31 cellular contexts compared by ENCODE assay signal in the genomic region with DNA sequence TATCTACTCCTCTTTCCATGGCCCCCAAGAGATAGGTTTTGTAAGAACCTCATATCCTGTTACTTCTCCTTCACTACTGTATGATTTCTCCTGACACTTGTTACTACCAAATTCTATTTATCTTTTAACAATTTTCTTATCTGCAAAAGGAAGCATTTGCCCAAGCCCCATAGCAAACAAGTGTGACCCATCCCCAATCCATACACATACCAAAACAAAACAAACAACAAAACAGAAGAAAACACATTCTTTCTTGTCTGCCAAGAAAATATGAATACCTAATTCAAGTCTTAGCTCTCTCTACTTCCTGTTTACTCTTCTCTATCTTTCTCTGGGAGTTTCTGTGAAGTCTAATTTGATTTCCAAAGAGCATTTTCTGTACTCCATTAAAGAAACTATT. TPM values are rescaled to one million over a fixed set of nuclear protein-coding genes. Genes with fewer than 3 reads are reported as not detected.
DNase-seq lines count a peak whose midpoint lies in the region; ATAC-seq, FAIRE-seq and TF ChIP-seq lines count a peak whose summit lies in the region.
"Had no signal": no experiment of that assay in that cellular context is flagged by ENCODE, and none has a peak within 500 bp of the region (broad histone marks: within the 10 kb centered on the region; RNA-seq: fewer than 3 reads in every experiment).

No MANE protein-coding gene starts in this region.

- dilution Hi-C loops in keratinocyte (cut with MboI; ENCODE audit: extremely low pct_ligation_motif_present, low sequenced_read_pairs) = no loop called here

- H3K9me1 ChIP-seq in K562 (ENCODE audit: control insufficient read depth, insufficient read depth, low read length) (no peaks in the 10 kb centered on the region), keratinocyte (ENCODE audit: control insufficient read depth, extremely low read depth, insufficient read depth, low read length) (no peaks in the 10 kb centered on the region)

- DNase-seq in A673 (ENCODE audit: low spot score) (no peak), GM23338 (ENCODE audit: low spot score) (no peak), K562 (ENCODE audit: extremely low read depth in 1 of 4, low spot score in 3 of 4) (no peak), keratinocyte (ENCODE audit: low read depth, low spot score) (no peak), glutamatergic neuron (no peak), left ventricle myocardium inferior (no peak), nucleus accumbens (lab: John Stamatoyannopoulos, UW) (no peak)
- DNase-seq in activated CD8-positive, alpha-beta T cell treated with anti-CD3 and anti-CD28 coated beads for 36 hours = no peak
- DNase-seq: C1 segment of cervical spinal cord; CD8-positive, alpha-beta T cell; DMS153; HCEC 1CT; Karpas-422; NCI-H1092 treated with DMSO at 0.1 percent for 48 hours; NCI-H1436; NCI-H187; NCI-H2081 treated with DMSO at 0.1 percent for 48 hours; NCI-H2171; NCI-H226; NCI-H510A; NCI-H69; PC-9; T-cell had no signal

- H4K20me1 ChIP-seq in GM23338 (replicated peaks; ENCODE audit: insufficient read depth) (no peaks in the 10 kb centered on the region), K562 (replicated peaks; ENCODE audit: control insufficient read depth, insufficient read depth, low read length) (no peaks in the 10 kb centered on the region), keratinocyte (ENCODE audit: control insufficient read depth, extremely low read depth, insufficient read depth, low read length) (no peaks in the 10 kb centered on the region)

- no peaks in the 10 kb centered on the region for H3K9me3 Mint-ChIP-seq in GM23338
- H3K9me3 Mint-ChIP-seq in glutamatergic neuron (ENCODE audit: unreplicated experiment) = no peaks in the 10 kb centered on the region
- no peaks in the 10 kb centered on the region for H3K9me3 Mint-ChIP-seq in activated CD8-positive, alpha-beta T cell treated with anti-CD3 and anti-CD28 coated beads for 36 hours
- H3K9me3 Mint-ChIP-seq: CD8-positive, alpha-beta T cell; T-cell had no signal

- H3K4me3 Mint-ChIP-seq in GM23338 = no peak overlapping the region
- no peak overlapping the region for H3K4me3 Mint-ChIP-seq in glutamatergic neuron (ENCODE audit: unreplicated experiment)
- no peak overlapping the region for H3K4me3 Mint-ChIP-seq in activated CD8-positive, alpha-beta T cell treated with anti-CD3 and anti-CD28 coated beads for 36 hours
- H3K4me3 Mint-ChIP-seq: CD8-positive, alpha-beta T cell; T-cell had no signal

- H3K79me2 ChIP-seq in GM23338 (replicated peaks; ENCODE audit: insufficient read depth) (no peaks in the 10 kb centered on the region), K562 (ENCODE audit: control insufficient read depth, insufficient read depth, low read length) (no peaks in the 10 kb centered on the region), keratinocyte (ENCODE audit: control insufficient read depth, insufficient read depth, low read length) (no peaks in the 10 kb centered on the region)

- H3K4me1 ChIP-seq in A673 (ENCODE audit: insufficient read depth, low read length, poor library complexity, severe bottlenecking) (peaks cover 23% of the 10 kb centered on the region), GM23338 (ENCODE audit: insufficient read depth) (peaks cover 5% of the 10 kb centered on the region), K562 (replicated peaks in 1 of 2; ENCODE audit: control insufficient read depth in 2 of 2, insufficient read depth in 2 of 2, low read length in 2 of 2) (peaks cover 0 to 9% of the 10 kb centered on the region in 2 experiments; a peak in 1 of 5 replicates), keratinocyte (ENCODE audit: control insufficient read depth, extremely low read depth, insufficient read depth, low read length) (peaks cover 3% of the 10 kb centered on the region), left ventricle myocardium inferior (peaks cover 35% of the 10 kb centered on the region)

- POLR2A ChIA-PET in A673 (lab: Charles Lee; ENCODE audit: low non-redundant PET) (no interaction called here), K562 (lab: Yijun Ruan, JAX) (no interaction called here)
- POLR2A ChIA-PET in activated CD8-positive, alpha-beta T cell treated with anti-CD3 and anti-CD28 coated beads for 36 hours (lab: Charles Lee) = no interaction called here

- H3K36me3 ChIP-seq in A673 (ENCODE audit: insufficient read depth, low read length, poor library complexity, severe bottlenecking) (no peaks in the 10 kb centered on the region), GM23338 (ENCODE audit: insufficient read depth) (no peaks in the 10 kb centered on the region), K562 (ENCODE audit: control insufficient read depth, insufficient read depth, low read length) (no peaks in the 10 kb centered on the region), keratinocyte (ENCODE audit: control insufficient read depth in 2 of 2, extremely low read depth in 1 of 2, insufficient read depth in 2 of 2, low read length in 2 of 2) (no peaks in the 10 kb centered on the region), left ventricle myocardium inferior (no peaks in the 10 kb centered on the region)
- H3K36me3 ChIP-seq: SJSA1 had no signal

- H3K4me1 Mint-ChIP-seq in GM23338 (peaks cover 4% of the 10 kb centered on the region; the same call in 2 of the 3 replicates), glutamatergic neuron (ENCODE audit: low read depth, unreplicated experiment) (no peaks in the 10 kb centered on the region)
- no peaks in the 10 kb centered on the region for H3K4me1 Mint-ChIP-seq in activated CD8-positive, alpha-beta T cell treated with anti-CD3 and anti-CD28 coated beads for 36 hours (ENCODE audit: low read depth)
- H3K4me1 Mint-ChIP-seq: T-cell had no signal

- H3K4me2 ChIP-seq in GM23338 (no peak overlapping the region), K562 (ENCODE audit: insufficient read depth, low read length) (no peak overlapping the region), keratinocyte (ENCODE audit: control insufficient read depth, extremely low read depth, insufficient read depth, low read depth, low read length) (no peak overlapping the region)
- H3K4me2 ChIP-seq: PC-9 had no signal

- H2AFZ ChIP-seq in GM23338 (peak overlapping the region; percentile 81; the same call in 1 of the 2 replicates), K562 (ENCODE audit: low read depth, low read length) (peak overlapping the region; percentile 26), keratinocyte (ENCODE audit: control insufficient read depth, low read length) (peak overlapping the region; percentile 39)

- no peaks in the 10 kb centered on the region for H3F3A ChIP-seq in GM23338 (replicated peaks; ENCODE audit: low read depth)

- H3K4me3 ChIP-seq in A673 (ENCODE audit: low read depth, low read length, poor library complexity, severe bottlenecking) = no peak overlapping the region
- H3K4me3 ChIP-seq in GM23338 = no peak overlapping the region
- no peak overlapping the region for H3K4me3 ChIP-seq in K562
- no peak overlapping the region for H3K4me3 ChIP-seq in keratinocyte (ENCODE audit: control insufficient read depth in 2 of 3, extremely low read depth in 1 of 3, insufficient read depth in 2 of 3, low read depth in 1 of 3, low read length in 3 of 3)
- H3K4me3 ChIP-seq in left ventricle myocardium inferior = no peak overlapping the region
- H3K4me3 ChIP-seq: PC-9, SJSA1 had no signal

- BruUV-seq in A673 (replicated peaks; lab: Mats Ljungman, UMichigan) = no TSS peak
- no TSS peak for BruUV-seq in K562 (replicated peaks; lab: Mats Ljungman, UMichigan)

- FAIRE-seq in K562 (lab: Jason Lieb, UNC) (peak; percentile 29), keratinocyte (lab: Jason Lieb, UNC) (no peak)
- FAIRE-seq: A204.1, GM18507, H1 had no signal

- H3K36me3 Mint-ChIP-seq in GM23338 (ENCODE audit: low read depth) (no peaks in the 10 kb centered on the region), glutamatergic neuron (ENCODE audit: unreplicated experiment) (no peaks in the 10 kb centered on the region)
- H3K36me3 Mint-ChIP-seq in activated CD8-positive, alpha-beta T cell treated with anti-CD3 and anti-CD28 coated beads for 36 hours (ENCODE audit: low read depth) = no peaks in the 10 kb centered on the region
- H3K36me3 Mint-ChIP-seq: CD8-positive, alpha-beta T cell; T-cell had no signal

- H3K27ac Mint-ChIP-seq in GM23338 (no peak overlapping the region; the same call in 1 of the 2 replicates), glutamatergic neuron (ENCODE audit: unreplicated experiment) (no peak overlapping the region)
- H3K27ac Mint-ChIP-seq in activated CD8-positive, alpha-beta T cell treated with anti-CD3 and anti-CD28 coated beads for 36 hours = no peak overlapping the region
- H3K27ac Mint-ChIP-seq: CD8-positive, alpha-beta T cell; T-cell had no signal

- in situ Hi-C loops in K562 (cut with MboI) = no loop called here

- H3K9me3 ChIP-seq in A673 (ENCODE audit: low read depth, low read length, poor library complexity, severe bottlenecking) (no peaks in the 10 kb centered on the region), K562 (replicated peaks; ENCODE audit: control insufficient read depth, insufficient read depth, low read depth, low read length) (no peaks in the 10 kb centered on the region), keratinocyte (ENCODE audit: control insufficient read depth, low read depth, low read length) (no peaks in the 10 kb centered on the region), left ventricle myocardium inferior (replicated peaks) (no peaks in the 10 kb centered on the region)
- H3K9me3 ChIP-seq: SJSA1 had no signal

- peak overlapping the region; percentile 4 for H3K27ac ChIP-seq in A673 (ENCODE audit: low read depth, low read length, poor library complexity, severe bottlenecking)
- H3K27ac ChIP-seq in GM23338 (ENCODE audit: low read depth) = no peak overlapping the region
- H3K27ac ChIP-seq in K562 (ENCODE audit: extremely low read depth, low read depth, low read length) = no peak overlapping the region
- H3K27ac ChIP-seq in keratinocyte (ENCODE audit: control insufficient read depth, insufficient read depth, low read length) = no peak overlapping the region
- H3K27ac ChIP-seq in left ventricle myocardium inferior (replicated peaks) = no peak overlapping the region
- H3K27ac ChIP-seq: HL-60, PC-9, SJSA1 had no signal

- no peaks in the 10 kb centered on the region for H3K9me2 ChIP-seq in GM23338 (ENCODE audit: insufficient read depth)

- H3K27me3 Mint-ChIP-seq in GM23338 (ENCODE audit: insufficient read depth, low read depth, poor library complexity) = no peaks in the 10 kb centered on the region
- no peaks in the 10 kb centered on the region for H3K27me3 Mint-ChIP-seq in glutamatergic neuron (ENCODE audit: unreplicated experiment)
- H3K27me3 Mint-ChIP-seq in activated CD8-positive, alpha-beta T cell treated with anti-CD3 and anti-CD28 coated beads for 36 hours = peaks cover 2% of the 10 kb centered on the region

- H3K27me3 ChIP-seq in A673 (replicated peaks; ENCODE audit: insufficient read depth, low read depth, low read length, poor library complexity) = no peaks in the 10 kb centered on the region
- no peaks in the 10 kb centered on the region for H3K27me3 ChIP-seq in GM23338 (ENCODE audit: insufficient read depth)
- H3K27me3 ChIP-seq in K562 (ENCODE audit: control insufficient read depth in 2 of 2, insufficient read depth in 2 of 2, low read length in 2 of 2) = no peaks in the 10 kb centered on the region
- no peaks in the 10 kb centered on the region for H3K27me3 ChIP-seq in keratinocyte (ENCODE audit: control insufficient read depth, extremely low read depth, insufficient read depth, low read length)
- H3K27me3 ChIP-seq in left ventricle myocardium inferior (ENCODE audit: low read depth) = no peaks in the 10 kb centered on the region
- H3K27me3 ChIP-seq: SJSA1 had no signal

- CTCF ChIA-PET in A673 (lab: Charles Lee) (no interaction called here), K562 (lab: Yijun Ruan, JAX; ENCODE audit: low intra/inter-chr PET ratio) (interaction anchor here (0.6 kb wide), 1 partner anchor 41 kb away, joined by 3 read pairs; a partner anchor contains a TSS)
- CTCF ChIA-PET in activated CD8-positive, alpha-beta T cell treated with anti-CD3 and anti-CD28 coated beads for 36 hours (lab: Charles Lee) = no interaction called here

- H3K9ac ChIP-seq in K562 (ENCODE audit: insufficient read depth in 1 of 2, low read depth in 2 of 2, low read length in 2 of 2) (no peak overlapping the region), keratinocyte (ENCODE audit: control insufficient read depth, extremely low read depth, insufficient read depth, low read length) (no peak overlapping the region)

- no peak for TF ChIP-seq POLR2A in K562 (conservative IDR thresholded peaks at IDR 0.05)

- intact Hi-C loops in A673 (cut with micrococcal nuclease; ENCODE audit: unreplicated experiment) (loop anchor here (10.0 kb wide), 1 partner anchor 210 kb away; no protein-coding TSS in a partner anchor), K562 (cut with micrococcal nuclease) (no loop called here), left ventricle myocardium inferior (cut with micrococcal nuclease) (no loop called here)
- intact Hi-C loops in activated CD8-positive, alpha-beta T cell treated with anti-CD3 and anti-CD28 coated beads for 36 hours (cut with micrococcal nuclease) = no loop called here

- no peak for TF ChIP-seq EP300 in K562 (IDR thresholded peaks at IDR 0.05; ENCODE audit: low read length)

- TF ChIP-seq CTCF in A673 (conservative IDR thresholded peaks at IDR 0.05; ENCODE audit: low read depth, low read length) = no peak
- no peak for TF ChIP-seq CTCF in GM23338 (conservative IDR thresholded peaks at IDR 0.05; ENCODE audit: low read depth in 2 of 2)
- no peak for TF ChIP-seq CTCF in K562 (IDR thresholded peaks at IDR 0.05 in 2 of 3, conservative IDR thresholded peaks at IDR 0.05 in 1 of 3; ENCODE audit: insufficient read depth in 2 of 3, low read depth in 1 of 3, low read length in 3 of 3)
- no peak for TF ChIP-seq CTCF in keratinocyte (optimal IDR thresholded peaks at IDR 0.05 in 1 of 3, IDR thresholded peaks at IDR 0.05 in 1 of 3, conservative IDR thresholded peaks at IDR 0.05 in 1 of 3; ENCODE audit: extremely low read depth in 1 of 3, insufficient read depth in 2 of 3, low read length in 3 of 3)
- no peak for TF ChIP-seq CTCF in glutamatergic neuron (IDR thresholded peaks at IDR 0.05; ENCODE audit: partially characterized antibody, unreplicated experiment)
- no peak for TF ChIP-seq CTCF in left ventricle myocardium inferior (IDR thresholded peaks at IDR 0.05; ENCODE audit: borderline replicate concordance)
- TF ChIP-seq CTCF in activated CD8-positive, alpha-beta T cell treated with anti-CD3 and anti-CD28 coated beads for 36 hours (IDR thresholded peaks at IDR 0.05) = no peak

- TF ChIP-seq RAD21 in K562 (CRISPR knock-in tag; conservative IDR thresholded peaks at IDR 0.05 in 1 of 2, IDR thresholded peaks at IDR 0.05 in 1 of 2) = no peak

- no peak for ATAC-seq in GM23338
- no peak for ATAC-seq in K562
- ATAC-seq in activated CD8-positive, alpha-beta T cell treated with anti-CD3 and anti-CD28 coated beads for 36 hours = no peak
- ATAC-seq: CD8-positive, alpha-beta T cell; Right ventricle myocardium inferior; T-cell had no signal

RNA-seq across cellular contexts. Expression of a gene that starts 39.0 kb away (rescaled TPM):
- total RNA-seq in A673 (2021) = 0.43 TPM in 1 of 2 replicates, not detected in the other
- total RNA-seq in GM23338 (2014; rRNA removed; shearing (Covaris generic)) = not detected in 2 replicates
- polyA plus RNA-seq in GM23338 (2016; fragmentation: Nextera tagmentation; extraction: Ambion mirVana) = not detected in 2 replicates
- not detected in 2 replicates for total RNA-seq in K562 (2011; cell fraction: chromatin; rRNA removed; ENCODE audit: low replicate concordance)
- total RNA-seq in K562 (2011; cell fraction: nucleolus; rRNA removed) = not detected in 2 replicates
- not detected in 2 replicates for total RNA-seq in K562 (2011; cell fraction: nucleoplasm; rRNA removed)
- not detected in 2 replicates for total RNA-seq in K562 (2014; rRNA removed)
- not detected in 2 replicates for total RNA-seq in K562 (2014; rRNA removed; fragmentation: Illumina TruSeq; extraction: Trizol)
- total RNA-seq in K562 (2015; rRNA removed; fragmentation: Illumina TruSeq; extraction: Trizol) = not detected in 2 replicates
- total RNA-seq in K562 (2021) = 0.47 TPM in 1 of 2 replicates, not detected in the other
- polyA plus RNA-seq in K562 (2011; rRNA removed) = not detected in 2 replicates
- not detected in 2 replicates for polyA plus RNA-seq in K562 (2011; cell fraction: cytosol; rRNA removed)
- polyA plus RNA-seq in K562 (2011; cell fraction: nucleus; rRNA removed) = not detected in 2 replicates
- not detected in 2 replicates for polyA plus RNA-seq in K562 (2012)
- polyA plus RNA-seq in K562 (2014; fragmentation: Illumina TruSeq; extraction: Trizol) = not detected in 2 replicates
- not detected for polyA plus RNA-seq in K562 (2014; fragmentation: Nextera tagmentation; extraction: Ambion mirVana)
- polyA plus RNA-seq in K562 (2014; rRNA removed) = not detected in 2 replicates
- polyA minus RNA-seq in K562 (2011; rRNA and poly(A)+ RNA removed) = not detected in 2 replicates
- polyA minus RNA-seq in K562 (2011; cell fraction: cytosol; rRNA and poly(A)+ RNA removed) = not detected in 2 replicates
- polyA minus RNA-seq in K562 (2011; cell fraction: nucleus; rRNA and poly(A)+ RNA removed) = not detected in 2 replicates
- 0.28 to 0.68 TPM in 2 of 3 replicates, not detected in the other for polyA plus RNA-seq in keratinocyte
- polyA plus RNA-seq in keratinocyte (2011; ENCODE audit: low read depth) = 0.77 TPM
- 0.04 TPM in 1 of 2 replicates, not detected in the other for polyA plus RNA-seq in keratinocyte (2011; cell fraction: cytosol; rRNA removed)
- polyA plus RNA-seq in keratinocyte (2011; cell fraction: nucleus; rRNA removed) = 0.18 and 0.24 TPM in 2 replicates
- 0.62 TPM in 1 of 2 replicates, not detected in the other for polyA plus RNA-seq in keratinocyte (2012; ENCODE audit: low replicate concordance)
- 1.0 TPM in 1 of 3 replicates, not detected in the others for polyA minus RNA-seq in keratinocyte
- not detected for polyA minus RNA-seq in keratinocyte (2011; cell fraction: cytosol; rRNA and poly(A)+ RNA removed)
- polyA minus RNA-seq in keratinocyte (2011; cell fraction: nucleus; rRNA and poly(A)+ RNA removed) = not detected in 2 replicates
- not detected for total RNA-seq in glutamatergic neuron (ENCODE audit: unreplicated experiment)
- not detected for total RNA-seq in left ventricle myocardium inferior
- not detected for total RNA-seq in activated CD8-positive, alpha-beta T cell treated with anti-CD3 and anti-CD28 coated beads for 36 hours
- total RNA-seq: CD8-positive, alpha-beta T cell; H1; Right ventricle myocardium inferior had no signal
- polyA plus RNA-seq: H1 had no signal

RNA-seq across cellular contexts. Expression of a gene that starts 41.2 kb away (rescaled TPM):
- total RNA-seq in A673 (2021) = not detected in 2 replicates
- total RNA-seq in GM23338 (2014; rRNA removed; shearing (Covaris generic)) = not detected in 2 replicates
- not detected in 2 replicates for polyA plus RNA-seq in GM23338 (2016; fragmentation: Nextera tagmentation; extraction: Ambion mirVana)
- total RNA-seq in K562 (2011; cell fraction: chromatin; rRNA removed; ENCODE audit: low replicate concordance) = not detected in 2 replicates
- not detected in 2 replicates for total RNA-seq in K562 (2011; cell fraction: nucleolus; rRNA removed)
- not detected in 2 replicates for total RNA-seq in K562 (2011; cell fraction: nucleoplasm; rRNA removed)
- not detected in 2 replicates for total RNA-seq in K562 (2014; rRNA removed)
- total RNA-seq in K562 (2014; rRNA removed; fragmentation: Illumina TruSeq; extraction: Trizol) = not detected in 2 replicates
- total RNA-seq in K562 (2015; rRNA removed; fragmentation: Illumina TruSeq; extraction: Trizol) = not detected in 2 replicates
- total RNA-seq in K562 (2021) = not detected in 2 replicates
- polyA plus RNA-seq in K562 (2011; rRNA removed) = not detected in 2 replicates
- not detected in 2 replicates for polyA plus RNA-seq in K562 (2011; cell fraction: cytosol; rRNA removed)
- not detected in 2 replicates for polyA plus RNA-seq in K562 (2011; cell fraction: nucleus; rRNA removed)
- polyA plus RNA-seq in K562 (2012) = not detected in 2 replicates
- not detected in 2 replicates for polyA plus RNA-seq in K562 (2014; fragmentation: Illumina TruSeq; extraction: Trizol)
- not detected for polyA plus RNA-seq in K562 (2014; fragmentation: Nextera tagmentation; extraction: Ambion mirVana)
- polyA plus RNA-seq in K562 (2014; rRNA removed) = not detected in 2 replicates
- not detected in 2 replicates for polyA minus RNA-seq in K562 (2011; rRNA and poly(A)+ RNA removed)
- polyA minus RNA-seq in K562 (2011; cell fraction: cytosol; rRNA and poly(A)+ RNA removed) = not detected in 2 replicates
- polyA minus RNA-seq in K562 (2011; cell fraction: nucleus; rRNA and poly(A)+ RNA removed) = not detected in 2 replicates
- 0.30 to 0.38 TPM in 2 of 3 replicates, not detected in the other for polyA plus RNA-seq in keratinocyte
- polyA plus RNA-seq in keratinocyte (2011; ENCODE audit: low read depth) = 14.0 TPM
- 0.05 TPM in 1 of 2 replicates, not detected in the other for polyA plus RNA-seq in keratinocyte (2011; cell fraction: cytosol; rRNA removed)
- 0.24 and 0.45 TPM in 2 replicates for polyA plus RNA-seq in keratinocyte (2011; cell fraction: nucleus; rRNA removed)
- 19.1 TPM in 1 of 2 replicates, not detected in the other for polyA plus RNA-seq in keratinocyte (2012; ENCODE audit: low replicate concordance)
- 0.03 to 0.07 TPM in 2 of 3 replicates, not detected in the other for polyA minus RNA-seq in keratinocyte
- polyA minus RNA-seq in keratinocyte (2011; cell fraction: cytosol; rRNA and poly(A)+ RNA removed) = not detected
- polyA minus RNA-seq in keratinocyte (2011; cell fraction: nucleus; rRNA and poly(A)+ RNA removed) = 0.62 and 1.2 TPM in 2 replicates
- total RNA-seq in glutamatergic neuron (ENCODE audit: unreplicated experiment) = not detected
- total RNA-seq in left ventricle myocardium inferior = not detected
- total RNA-seq in activated CD8-positive, alpha-beta T cell treated with anti-CD3 and anti-CD28 coated beads for 36 hours = not detected
- total RNA-seq: CD8-positive, alpha-beta T cell; H1; M059J; PC-9; Right ventricle myocardium inferior; RPMI7951; SJSA1; T-cell had no signal
- polyA plus RNA-seq: H1 had no signal

Comparison
In these comparisons a context has a peak if more than half of its experiments do, and no peak if none do; other contexts are left out.
1. H2AFZ ChIP-seq: peak in every context shown above with its lines; median percentile 81 in GM23338; 39 in keratinocyte; 26 in K562.